ENCODE assay signal across 9 cellular contexts in genomic region chr12:94650143-94651056, GRCh38. TPM values are rescaled to one million over a fixed set of nuclear protein-coding genes. Genes with fewer than 3 reads are reported as not detected.
DNase-seq lines count a peak whose midpoint lies in the region; ATAC-seq and TF ChIP-seq lines count a peak whose summit lies in the region.
"Had no signal": no experiment of that assay in that cellular context is flagged by ENCODE, and none has a peak within 500 bp of the region (broad histone marks: within the 10 kb centered on the region; RNA-seq: fewer than 3 reads in every experiment).

TSS of gene TMCC3 (minus strand) at chr12:94650557. CDS start at chr12:94650430, 127 bp downstream.

- H2BK5ac ChIP-seq in mesendoderm (ENCODE audit: low read length), result no peak within 1 kb of the TSS

- H3K9me3 Mint-ChIP-seq in Calu3 (ENCODE audit: low read depth, unreplicated experiment), result no peaks in the 10 kb centered on the region
- no peaks in the 10 kb centered on the region for H3K9me3 Mint-ChIP-seq in WTC11

- H3K56ac ChIP-seq in mesendoderm (ENCODE audit: low read length), result peak within 1 kb of the TSS; percentile 86

- CTCF ChIA-PET in Calu3 (lab: Charles Lee), result interaction anchor here (0.7 kb wide), 1 partner anchor 821 kb away, joined by 3 read pairs; no protein-coding TSS in a partner anchor
- CTCF ChIA-PET in WTC11 (lab: Charles Lee), result interaction anchor here (1.0 kb wide), 1 partner anchor 90 kb away, joined by 3 read pairs; no protein-coding TSS in a partner anchor

- peak within 1 kb of the TSS; percentile 81 for H3K4me2 ChIP-seq in mesendoderm (ENCODE audit: low read length)

- no peaks in the 10 kb centered on the region for H3K4me1 ChIP-seq in mesendoderm (ENCODE audit: control insufficient read depth, low read depth, low read length)

- peak; percentile 58 for DNase-seq in Calu3
- DNase-seq in WTC11 (ENCODE audit: low spot score), result peak; percentile 48
- peak; percentile 74 for DNase-seq in epithelial cell of esophagus (ENCODE audit: low read depth)
- DNase-seq in mesendoderm, result peak; percentile 41
- peak in 47 of 49 donors; percentile 23 to 87 (median 61) for DNase-seq in substantia nigra (lab: John Stamatoyannopoulos, UW)
- DNase-seq in mucosa of gallbladder (ENCODE audit: low spot score), result no peak

- H3K79me2 ChIP-seq in mesendoderm (ENCODE audit: control insufficient read depth, insufficient read depth, low read length), result no peaks in the 10 kb centered on the region

- intact Hi-C loops in Calu3 (cut with micrococcal nuclease; ENCODE audit: unreplicated experiment), result no loop called here

- no peak within 1 kb of the TSS for H3K4ac ChIP-seq in mesendoderm (ENCODE audit: low read depth, low read length)

- no CpG with 5 or more reads among the region's 82 CpGs for WGBS in mesendoderm (ENCODE audit: extremely low coverage, insufficient coverage, low lambda C conversion rate)

- peak within 1 kb of the TSS; percentile 64 for H3K9ac ChIP-seq in mesendoderm (ENCODE audit: low read length)

- H2BK15ac ChIP-seq in mesendoderm (replicated peaks; ENCODE audit: low read depth), result no peak within 1 kb of the TSS

- H3K18ac ChIP-seq in mesendoderm (ENCODE audit: low read length), result peak within 1 kb of the TSS; percentile 62

- H3K4me1 Mint-ChIP-seq in Calu3 (ENCODE audit: low read depth, unreplicated experiment), result peaks cover 7% of the 10 kb centered on the region
- peaks cover 7% of the 10 kb centered on the region for H3K4me1 Mint-ChIP-seq in WTC11

- H3K36me3 ChIP-seq in mesendoderm (ENCODE audit: control insufficient read depth, insufficient read depth, low read length), result no peaks in the 10 kb centered on the region

- H3K4me3 Mint-ChIP-seq in Calu3 (ENCODE audit: low read depth, unreplicated experiment), result peak within 1 kb of the TSS; percentile 78
- peak within 1 kb of the TSS; percentile 84 for H3K4me3 Mint-ChIP-seq in WTC11

- no peak within 1 kb of the TSS for H2BK120ac ChIP-seq in mesendoderm (ENCODE audit: low read depth, low read length)

- no peak for TF ChIP-seq CTCF in Calu3 (IDR thresholded peaks at IDR 0.05; ENCODE audit: unreplicated experiment)
- no peak for TF ChIP-seq CTCF in WTC11 (IDR thresholded peaks at IDR 0.05)
- no peak for TF ChIP-seq CTCF in epithelial cell of esophagus (IDR thresholded peaks at IDR 0.05; ENCODE audit: insufficient read depth, low read depth, low read length, missing control alignments)

- H3K27ac ChIP-seq in mesendoderm (ENCODE audit: low read depth, low read length), result no peak within 1 kb of the TSS
- H3K27ac ChIP-seq in substantia nigra (ENCODE audit: low read depth, low read length, poor library complexity, severe bottlenecking), result peak within 1 kb of the TSS; percentile 88

- POLR2A ChIA-PET in WTC11 (lab: Charles Lee), result no interaction called here

- peak within 1 kb of the TSS; percentile 66 for H3K23ac ChIP-seq in mesendoderm (ENCODE audit: low read length)

- no peak within 1 kb of the TSS for H2AK5ac ChIP-seq in mesendoderm (ENCODE audit: low read length)

- ATAC-seq in GM19452 (IDR thresholded peaks at IDR 0.05; ENCODE audit: unreplicated experiment) (peak; percentile 78), HG03565 (IDR thresholded peaks at IDR 0.05; ENCODE audit: unreplicated experiment) (peak; percentile 41), WTC11 (peak; percentile 77)

- H3K27ac Mint-ChIP-seq in Calu3 (ENCODE audit: unreplicated experiment) (no peak within 1 kb of the TSS), WTC11 (no peak within 1 kb of the TSS)

- peaks cover 20% of the 10 kb centered on the region for H3K36me3 Mint-ChIP-seq in Calu3 (ENCODE audit: insufficient read depth, unreplicated experiment)
- H3K36me3 Mint-ChIP-seq in WTC11, result no peaks in the 10 kb centered on the region

- H3K4me3 ChIP-seq in epithelial cell of esophagus (ENCODE audit: low read length), result peak within 1 kb of the TSS; percentile 69
- H3K4me3 ChIP-seq in mesendoderm (ENCODE audit: low read length), result peak within 1 kb of the TSS; percentile 43

- peaks cover 22% of the 10 kb centered on the region for H3K27me3 Mint-ChIP-seq in Calu3 (ENCODE audit: unreplicated experiment)
- H3K27me3 Mint-ChIP-seq in WTC11 (ENCODE audit: low read depth), result peaks cover 45% of the 10 kb centered on the region

- BruUV-seq in Calu3 (replicated peaks; lab: Mats Ljungman, UMichigan), result no TSS peak

- no peaks in the 10 kb centered on the region for H3K79me1 ChIP-seq in mesendoderm (ENCODE audit: low read length)

- H4K8ac ChIP-seq in mesendoderm (ENCODE audit: low read depth, low read length), result no peak within 1 kb of the TSS

- H4K5ac ChIP-seq in mesendoderm (ENCODE audit: low read length), result no peak within 1 kb of the TSS

- H3K27me3 ChIP-seq in mesendoderm (ENCODE audit: insufficient read depth, low read length, poor library complexity), result no peaks in the 10 kb centered on the region

TF ChIP-seq in WTC11, 78 proteins besides CTCF, POLR2A, EP300 and RAD21:
- peak; percentile 31; the same call in 1 of the 2 replicates for TF ChIP-seq CBFB (CRISPR knock-in tag; IDR thresholded peaks at IDR 0.05; ENCODE audit: low read depth)
- TF ChIP-seq MXD4 (CRISPR knock-in tag; IDR thresholded peaks at IDR 0.05; ENCODE audit: borderline replicate concordance), result no peak

RNA-seq across cellular contexts. Expression of gene TMCC3, which starts in this region (rescaled TPM):
- total RNA-seq in Calu3 (2022) (4.0 and 6.8 TPM in 2 replicates), WTC11 (2021) (2.0 to 2.4 TPM (median 2.2 TPM) in 3 replicates), mucosa of gallbladder (6.1 TPM)
- polyA plus RNA-seq in mesendoderm (2013, experiment 1 of 2), result 0.53 TPM
- polyA plus RNA-seq in mesendoderm (2013, experiment 2 of 2), result 0.67 TPM
- total RNA-seq: T-helper 2 cell treated with Interferon-gamma antibody and Interleukin-4, amounts not matched to agents 100 ng/mL and 5 ng/mL, for 36 hours had no signal
